Comparison of ENCODE assay signal across 6 cellular contexts in the genomic region with DNA sequence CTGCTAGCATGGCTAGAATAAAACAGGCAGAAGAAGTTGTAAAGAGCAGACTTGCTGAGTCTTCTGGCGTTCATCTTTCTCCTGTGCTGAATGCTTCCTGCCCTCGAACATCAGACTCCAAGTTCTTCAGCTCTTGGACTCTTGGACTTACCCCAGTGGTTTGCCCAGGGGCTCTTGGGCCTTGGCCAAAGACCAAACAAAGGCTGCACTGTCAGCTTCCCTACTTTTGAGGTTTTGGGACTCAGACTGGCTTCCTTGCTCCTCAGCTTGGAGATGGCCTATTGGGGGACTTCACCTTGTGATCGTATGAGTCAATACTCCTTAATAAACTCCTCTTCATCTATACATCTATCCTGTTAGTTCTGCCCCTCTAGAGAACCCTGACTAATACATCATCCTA.
DNase-seq lines count a peak whose midpoint lies in the region; ATAC-seq, FAIRE-seq and TF ChIP-seq lines count a peak whose summit lies in the region.
"Not testable (repeated sequence)": the region's sequence is repeated elsewhere in the genome, so short reads cannot be mapped to it uniquely, and the experiment has no call there.

No MANE protein-coding gene starts in this region.

- H3K4me1 ChIP-seq in PC-3 (ENCODE audit: insufficient read depth, low read length) = not testable (repeated sequence)
- H3K4me1 ChIP-seq in keratinocyte (ENCODE audit: control insufficient read depth, extremely low read depth, insufficient read depth, low read length) (peaks cover 19% of the 10 kb centered on the region), neuronal stem cell (ENCODE audit: control insufficient read depth in 2 of 2, insufficient read depth in 1 of 2, low read depth in 1 of 2, low read length in 2 of 2) (peaks cover 4 to 26% of the 10 kb centered on the region in 2 donors)

- H2BK12ac ChIP-seq in neuronal stem cell (ENCODE audit: low read length) = not testable (repeated sequence)

- not testable (repeated sequence) for H3K27ac ChIP-seq in PC-3 (ENCODE audit: low read length); neuronal stem cell (replicated peaks; ENCODE audit: low read length)
- peak overlapping the region; percentile 63 for H3K27ac ChIP-seq in epithelial cell of prostate
- peak overlapping the region; percentile 3 for H3K27ac ChIP-seq in keratinocyte (ENCODE audit: control insufficient read depth, insufficient read depth, low read length)

- H3K18ac ChIP-seq in neuronal stem cell (ENCODE audit: low read length) = not testable (repeated sequence)

- H3K9me2 ChIP-seq in PC-3 (replicated peaks; ENCODE audit: low read length) = not testable (repeated sequence)

- intact Hi-C loops in Calu3 (cut with micrococcal nuclease; ENCODE audit: unreplicated experiment); PC-3 (cut with micrococcal nuclease): not testable (repeated sequence)

- not testable (repeated sequence) for H3K9me3 ChIP-seq in PC-3 (ENCODE audit: low read length); keratinocyte (ENCODE audit: control insufficient read depth, low read depth, low read length); neuronal stem cell (replicated peaks in 1 of 2; ENCODE audit: control insufficient read depth in 2 of 2, insufficient read depth in 1 of 2, low read depth in 1 of 2, low read length in 2 of 2)

- TF ChIP-seq CTCF in Calu3 (IDR thresholded peaks at IDR 0.05; ENCODE audit: unreplicated experiment); PC-3 (conservative IDR thresholded peaks at IDR 0.05; ENCODE audit: low read depth, low read length); keratinocyte (optimal IDR thresholded peaks at IDR 0.05 in 1 of 3, IDR thresholded peaks at IDR 0.05 in 1 of 3, conservative IDR thresholded peaks at IDR 0.05 in 1 of 3; ENCODE audit: extremely low read depth in 1 of 3, insufficient read depth in 2 of 3, low read length in 3 of 3): not testable (repeated sequence)

- BruUV-seq in Calu3 (replicated peaks; lab: Mats Ljungman, UMichigan); PC-3 (replicated peaks; lab: Mats Ljungman, UMichigan): not testable (repeated sequence)

- H3K4me2 ChIP-seq in PC-3 (ENCODE audit: low read length); neuronal stem cell (ENCODE audit: insufficient read depth, low read length, poor library complexity, severe bottlenecking): not testable (repeated sequence)
- H3K4me2 ChIP-seq in keratinocyte (ENCODE audit: control insufficient read depth, extremely low read depth, insufficient read depth, low read depth, low read length) = peak overlapping the region; percentile 9

- H3K36me3 ChIP-seq in PC-3 (ENCODE audit: low read depth, low read length); keratinocyte (ENCODE audit: control insufficient read depth in 2 of 2, extremely low read depth in 1 of 2, insufficient read depth in 2 of 2, low read length in 2 of 2); neuronal stem cell (replicated peaks in 1 of 2; ENCODE audit: control insufficient read depth in 2 of 2, insufficient read depth in 2 of 2, low read length in 2 of 2): not testable (repeated sequence)

- H3K9me1 ChIP-seq in keratinocyte (ENCODE audit: control insufficient read depth, extremely low read depth, insufficient read depth, low read length) = not testable (repeated sequence)

- H3K9ac ChIP-seq in PC-3 (ENCODE audit: low read length); keratinocyte (ENCODE audit: control insufficient read depth, extremely low read depth, insufficient read depth, low read length); neuronal stem cell (ENCODE audit: low read depth, low read length, poor library complexity): not testable (repeated sequence)

- not testable (repeated sequence) for H2BK5ac ChIP-seq in neuronal stem cell (ENCODE audit: low read length)

- H4K8ac ChIP-seq in neuronal stem cell (ENCODE audit: low read depth, low read length) = not testable (repeated sequence)

- H3K79me2 ChIP-seq in PC-3 (ENCODE audit: low read length); keratinocyte (ENCODE audit: control insufficient read depth, insufficient read depth, low read length): not testable (repeated sequence)

- H3K4me3 ChIP-seq in PC-3 (ENCODE audit: low read length); keratinocyte (ENCODE audit: control insufficient read depth in 2 of 3, extremely low read depth in 1 of 3, insufficient read depth in 2 of 3, low read depth in 1 of 3, low read length in 3 of 3); neuronal stem cell (ENCODE audit: low read length in 2 of 2): not testable (repeated sequence)

- not testable (repeated sequence) for ATAC-seq in PC-3

- H3K9me3 Mint-ChIP-seq in Calu3 (ENCODE audit: low read depth, unreplicated experiment) = not testable (repeated sequence)

- no CpG with 5 or more reads among the region's 3 CpGs for WGBS in neuronal stem cell (ENCODE audit: extremely low coverage in 2 of 2, insufficient read length in 2 of 2, insufficient replicate concordance in 1 of 2), 2 donors

- H4K20me1 ChIP-seq in PC-3 (ENCODE audit: low read length); keratinocyte (ENCODE audit: control insufficient read depth, extremely low read depth, insufficient read depth, low read length): not testable (repeated sequence)

- H3K4me1 Mint-ChIP-seq in Calu3 (ENCODE audit: low read depth, unreplicated experiment) = peaks cover 30% of the 10 kb centered on the region

- H3K27me3 Mint-ChIP-seq in Calu3 (ENCODE audit: unreplicated experiment) = not testable (repeated sequence)

- H3K27ac Mint-ChIP-seq in Calu3 (ENCODE audit: unreplicated experiment) = peak overlapping the region; percentile 82

- H3F3A ChIP-seq in PC-3 (ENCODE audit: low read length, unreplicated experiment) = not testable (repeated sequence)

- CTCF ChIA-PET in Calu3 (lab: Charles Lee); PC-3 (lab: Charles Lee): not testable (repeated sequence)

- peak; percentile 41 for DNase-seq in Calu3
- DNase-seq in PC-3 = peak; percentile 31
- peak; percentile 91 for DNase-seq in SK-MEL-5 (ENCODE audit: low read depth, low spot score)
- not testable (repeated sequence) for DNase-seq in epithelial cell of prostate (ENCODE audit: low read depth, low spot score); keratinocyte (ENCODE audit: low read depth, low spot score); neuronal stem cell (ENCODE audit: low spot score)

- peak; percentile 41 for FAIRE-seq in keratinocyte (lab: Jason Lieb, UNC)

- H3K4me3 Mint-ChIP-seq in Calu3 (ENCODE audit: low read depth, unreplicated experiment) = peak overlapping the region; percentile 20

- H3K14ac ChIP-seq in neuronal stem cell (ENCODE audit: low read length) = not testable (repeated sequence)

- H2AK5ac ChIP-seq in neuronal stem cell (ENCODE audit: low read depth, low read length) = not testable (repeated sequence)

- H3K79me1 ChIP-seq in neuronal stem cell (ENCODE audit: low read depth, low read length) = not testable (repeated sequence)

- not testable (repeated sequence) for H3K4ac ChIP-seq in neuronal stem cell (ENCODE audit: low read length)

- H3K36me3 Mint-ChIP-seq in Calu3 (ENCODE audit: insufficient read depth, unreplicated experiment) = not testable (repeated sequence)

- H2BK120ac ChIP-seq in neuronal stem cell (ENCODE audit: low read depth, low read length) = not testable (repeated sequence)

- dilution Hi-C loops in keratinocyte (cut with MboI; ENCODE audit: extremely low pct_ligation_motif_present, low sequenced_read_pairs) = not testable (repeated sequence)

- POLR2A ChIA-PET in PC-3 (lab: Charles Lee; ENCODE audit: unreplicated experiment) = not testable (repeated sequence)

- H3K23ac ChIP-seq in neuronal stem cell (ENCODE audit: low read depth, low read length, poor library complexity) = not testable (repeated sequence)

- not testable (repeated sequence) for H2AFZ ChIP-seq in PC-3 (ENCODE audit: low read length); keratinocyte (ENCODE audit: control insufficient read depth, low read length)
- peak overlapping the region; percentile 23 for H2AFZ ChIP-seq in neuronal stem cell (ENCODE audit: low read length)

- in situ Hi-C loops in SK-MEL-5 (cut with HindIII; ENCODE audit: low pct_unique_long_range_greater_than_20kb, low sequenced_read_pairs) = not testable (repeated sequence)

- H4K91ac ChIP-seq in neuronal stem cell (ENCODE audit: low read depth, low read length, poor library complexity) = not testable (repeated sequence)

- not testable (repeated sequence) for H3K27me3 ChIP-seq in PC-3 (ENCODE audit: low read length); keratinocyte (ENCODE audit: control insufficient read depth, extremely low read depth, insufficient read depth, low read length); neuronal stem cell (ENCODE audit: control insufficient read depth in 3 of 3, insufficient read depth in 3 of 3, low read depth in 1 of 3, low read length in 3 of 3)

- H2BK15ac ChIP-seq in neuronal stem cell (ENCODE audit: low read length) = not testable (repeated sequence)
